8 cellular contexts compared by ENCODE assay signal in genomic region chr2:60581461-60582282, GRCh38. TPM values are rescaled to one million over a fixed set of nuclear protein-coding genes. Genes with fewer than 3 reads are reported as not detected.
DNase-seq lines count a peak whose midpoint lies in the region; ATAC-seq lines count a peak whose summit lies in the region.

No MANE protein-coding gene starts in this region.

- peaks cover 54% of the 10 kb centered on the region for H3K27me3 Mint-ChIP-seq in activated CD8-positive, alpha-beta memory T cell treated with anti-CD3 and anti-CD28 coated beads, Interleukin-2, amount 10 ng/mL, durations not matched to agents 7 days and 5 days

- H3K36me3 Mint-ChIP-seq in activated CD8-positive, alpha-beta memory T cell treated with anti-CD3 and anti-CD28 coated beads, Interleukin-2, amount 10 ng/mL, durations not matched to agents 7 days and 5 days: no peaks in the 10 kb centered on the region

- no peak overlapping the region for H3K4me3 Mint-ChIP-seq in activated CD8-positive, alpha-beta memory T cell treated with anti-CD3 and anti-CD28 coated beads, Interleukin-2, amount 10 ng/mL, durations not matched to agents 7 days and 5 days

- no peak overlapping the region for H3K27ac Mint-ChIP-seq in activated CD8-positive, alpha-beta memory T cell treated with anti-CD3 and anti-CD28 coated beads, Interleukin-2, amount 10 ng/mL, durations not matched to agents 7 days and 5 days

- H3K9me3 Mint-ChIP-seq in activated CD8-positive, alpha-beta memory T cell treated with anti-CD3 and anti-CD28 coated beads, Interleukin-2, amount 10 ng/mL, durations not matched to agents 7 days and 5 days (ENCODE audit: low read depth): no peaks in the 10 kb centered on the region

- DNase-seq in AML-193 (lab: John Stamatoyannopoulos, UW) (peak; percentile 14 to 15), NCI-H446 treated with DMSO at 0.1 percent for 48 hours (lab: John Stamatoyannopoulos, UW) (peak; percentile 26), epidermal melanocyte (ENCODE audit: insufficient read length, low spot score) (peak; percentile 72), mucosa of gallbladder (ENCODE audit: low spot score) (peak; percentile 65)
- DNase-seq in activated CD8-positive, alpha-beta memory T cell treated with anti-CD3 and anti-CD28 coated beads, Interleukin-2, amount 10 ng/mL, durations not matched to agents 7 days and 5 days: peak; percentile 68
- peak; percentile 20 for DNase-seq in stimulated activated CD8-positive, alpha-beta memory T cell treated with anti-CD3 and anti-CD28 coated beads, Interleukin-4, amount 100 ng/mL, for 4 hours (ENCODE audit: low read depth in 2 of 2, low spot score in 1 of 2)

- peaks cover 4% of the 10 kb centered on the region for H3K4me1 Mint-ChIP-seq in activated CD8-positive, alpha-beta memory T cell treated with anti-CD3 and anti-CD28 coated beads, Interleukin-2, amount 10 ng/mL, durations not matched to agents 7 days and 5 days

- CTCF ChIA-PET in activated CD8-positive, alpha-beta memory T cell treated with anti-CD3 and anti-CD28 coated beads, Interleukin-2, amount 10 ng/mL, durations not matched to agents 7 days and 5 days (lab: Charles Lee): interaction anchor here (0.6 to 4.0 kb wide), 22 partner anchors 8 to 1819 kb away, joined by 3 to 62 read pairs (median 4); no protein-coding TSS in a partner anchor

- ATAC-seq in GM18867 (IDR thresholded peaks at IDR 0.05; ENCODE audit: unreplicated experiment): peak; percentile 98
- peak; percentile 98 for ATAC-seq in HG03103 (IDR thresholded peaks at IDR 0.05; ENCODE audit: low read depth, unreplicated experiment)
- ATAC-seq in activated CD8-positive, alpha-beta memory T cell treated with anti-CD3 and anti-CD28 coated beads, Interleukin-2, amount 10 ng/mL, durations not matched to agents 7 days and 5 days: peak; percentile 90

RNA-seq across cellular contexts. Expression of gene BCL11A, which starts 28.2 kb away (rescaled TPM):
- total RNA-seq in activated CD8-positive, alpha-beta memory T cell treated with anti-CD3 and anti-CD28 coated beads, Interleukin-2, amount 10 ng/mL, durations not matched to agents 7 days and 5 days: not detected
- 21.3 TPM for total RNA-seq in mucosa of gallbladder

Comparison
In these comparisons a context has a peak if more than half of its experiments do, and no peak if none do; other contexts are left out.
1. Peak in every context shown above with its lines: DNase-seq and ATAC-seq.
2. DNase-seq: peak in every context shown above with its lines; median percentile 72 in epidermal melanocyte; 68 in activated CD8-positive, alpha-beta memory T cell treated with anti-CD3 and anti-CD28 coated beads, Interleukin-2, amount 10 ng/mL, durations not matched to agents 7 days and 5 days; 65 in mucosa of gallbladder; 26 in NCI-H446 treated with DMSO at 0.1 percent for 48 hours; 20 in stimulated activated CD8-positive, alpha-beta memory T cell treated with anti-CD3 and anti-CD28 coated beads, Interleukin-4, amount 100 ng/mL, for 4 hours; 14 in AML-193.
3. RNA of gene BCL11A, which starts 28.2 kb away (total RNA-seq): 21.3 TPM in mucosa of gallbladder (single experiment); not detected in activated CD8-positive, alpha-beta memory T cell treated with anti-CD3 and anti-CD28 coated beads, Interleukin-2, amount 10 ng/mL, durations not matched to agents 7 days and 5 days; every median in the first group is over 10 times any median in the second.